10 cellular contexts compared by ENCODE assay signal in the genomic region with DNA sequence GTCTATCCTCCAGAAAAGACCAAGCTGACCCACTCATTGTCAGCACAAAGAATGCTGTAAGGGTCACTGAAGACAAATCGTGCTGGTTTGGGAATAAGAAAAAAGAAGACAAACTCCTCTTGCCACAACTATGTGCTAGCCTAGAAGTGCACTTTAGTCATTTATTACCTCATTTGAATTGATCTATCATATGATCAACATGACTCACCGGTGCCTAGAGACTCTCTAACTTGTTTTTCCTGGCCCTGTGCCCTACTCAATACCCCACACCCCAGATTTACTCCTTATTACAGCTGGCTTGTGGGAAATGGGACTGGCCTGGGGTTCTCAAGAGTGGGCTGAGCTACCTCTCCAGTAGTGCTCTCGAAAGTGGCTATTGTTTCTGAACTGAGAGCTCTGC. TPM values are rescaled to one million over a fixed set of nuclear protein-coding genes. Genes with fewer than 3 reads are reported as not detected.
DNase-seq lines count a peak whose midpoint lies in the region; ATAC-seq and TF ChIP-seq lines count a peak whose summit lies in the region.
"Had no signal": no experiment of that assay in that cellular context is flagged by ENCODE, and none has a peak within 500 bp of the region (broad histone marks: within the 10 kb centered on the region; RNA-seq: fewer than 3 reads in every experiment).

No MANE protein-coding gene starts in this region.

- DNase-seq in AG08395 (ENCODE audit: low spot score), result peak; percentile 80
- peak; percentile 63 for DNase-seq in HPDE6-E6E7 (ENCODE audit: extremely low spot score)
- DNase-seq in brain microvascular endothelial cell, result peak; percentile 91
- DNase-seq in right lobe of liver, result no peak
- no peak for DNase-seq in nephron progenitor cell
- DNase-seq in 8988T, result no peak
- no peak for DNase-seq in NAMALWA (ENCODE audit: low spot score)
- DNase-seq: activated CD8-positive, alpha-beta memory T cell treated with anti-CD3 and anti-CD28 coated beads, Interleukin-2, amount 10 ng/mL, durations not matched to agents 7 days and 5 days; heart right ventricle had no signal

- H3K4me1 Mint-ChIP-seq in nephron progenitor cell, result peaks cover 6% of the 10 kb centered on the region

- H3K4me3 ChIP-seq in brain microvascular endothelial cell (ENCODE audit: low read depth, low read length) (no peak overlapping the region), right lobe of liver (no peak overlapping the region)
- H3K4me3 ChIP-seq: heart right ventricle had no signal

- 33% methylated on average over 3 of the region's 3 CpGs for WGBS in right lobe of liver (ENCODE audit: insufficient coverage, low coverage, low lambda C conversion rate, missing lambda C conversion rate)

- H3K9me3 ChIP-seq in right lobe of liver, result no peaks in the 10 kb centered on the region
- H3K9me3 ChIP-seq: heart right ventricle had no signal

- H3K27me3 Mint-ChIP-seq in nephron progenitor cell (ENCODE audit: low read depth, poor library complexity), result peaks cover 10% of the 10 kb centered on the region

- intact Hi-C loops in right lobe of liver (cut with DNase I), result no loop called here

- no peak overlapping the region for H3K4me3 Mint-ChIP-seq in nephron progenitor cell
- H3K4me3 Mint-ChIP-seq: activated CD8-positive, alpha-beta memory T cell treated with anti-CD3 and anti-CD28 coated beads, Interleukin-2, amount 10 ng/mL, durations not matched to agents 7 days and 5 days had no signal

- H3K27ac Mint-ChIP-seq in nephron progenitor cell, result no peak overlapping the region
- H3K27ac Mint-ChIP-seq: activated CD8-positive, alpha-beta memory T cell treated with anti-CD3 and anti-CD28 coated beads, Interleukin-2, amount 10 ng/mL, durations not matched to agents 7 days and 5 days had no signal

- peaks cover 0 to 27% (median 1%) of the 10 kb centered on the region in 4 donors for H3K4me1 ChIP-seq in right lobe of liver

- ATAC-seq in right lobe of liver (peak; percentile 77 to 86 (median 80)), GM18517 (IDR thresholded peaks at IDR 0.05; ENCODE audit: unreplicated experiment) (no peak)
- ATAC-seq: activated CD8-positive, alpha-beta memory T cell treated with anti-CD3 and anti-CD28 coated beads, Interleukin-2, amount 10 ng/mL, durations not matched to agents 7 days and 5 days had no signal

- no peaks in the 10 kb centered on the region for H3K27me3 ChIP-seq in brain microvascular endothelial cell (replicated peaks)
- no peaks in the 10 kb centered on the region for H3K27me3 ChIP-seq in right lobe of liver
- H3K27me3 ChIP-seq: heart right ventricle had no signal

- TF ChIP-seq CTCF in brain microvascular endothelial cell (IDR thresholded peaks at IDR 0.05; ENCODE audit: low read depth, low read length, missing control alignments), result no peak
- TF ChIP-seq CTCF in right lobe of liver (IDR thresholded peaks at IDR 0.05), result no peak
- TF ChIP-seq CTCF in nephron progenitor cell (IDR thresholded peaks at IDR 0.05), result no peak

- no peaks in the 10 kb centered on the region for H3K9me3 Mint-ChIP-seq in nephron progenitor cell

- no peaks in the 10 kb centered on the region for H3K36me3 Mint-ChIP-seq in nephron progenitor cell (ENCODE audit: low read depth)
- H3K36me3 Mint-ChIP-seq: activated CD8-positive, alpha-beta memory T cell treated with anti-CD3 and anti-CD28 coated beads, Interleukin-2, amount 10 ng/mL, durations not matched to agents 7 days and 5 days had no signal

- H3K27ac ChIP-seq in brain microvascular endothelial cell (peak overlapping the region; percentile 35), right lobe of liver (peak overlapping the region; percentile 28 to 77 (median 65))

- in situ Hi-C loops in brain microvascular endothelial cell (cut with HindIII; ENCODE audit: low pct_ligation_motif_present, low sequenced_read_pairs), result no loop called here

- H3K36me3 ChIP-seq in brain microvascular endothelial cell (replicated peaks) (no peaks in the 10 kb centered on the region), right lobe of liver (no peaks in the 10 kb centered on the region)
- H3K36me3 ChIP-seq: heart right ventricle had no signal

- no peak for TF ChIP-seq POLR2A in right lobe of liver (IDR thresholded peaks at IDR 0.05)

RNA-seq across cellular contexts. Expression of a gene that starts 35.9 kb away (rescaled TPM):
- 1 to 10 TPM in 3 of 6 experiments, under 1 TPM in 2, not detected in 1; 0.50 to 3.0 (median 1.6) TPM for total RNA-seq in right lobe of liver
- total RNA-seq: heart right ventricle had no signal

Comparison
In these comparisons a context has a peak if more than half of its experiments do, and no peak if none do; other contexts are left out.
1. DNase-seq: peak in AG08395 (single experiment), HPDE6-E6E7 (single experiment) and brain microvascular endothelial cell (single experiment); none in right lobe of liver (0 of 3), nephron progenitor cell (single experiment), 8988T (single experiment) and NAMALWA (single experiment).